Comparison of ENCODE assay signal across 10 cellular contexts in the genomic region with DNA sequence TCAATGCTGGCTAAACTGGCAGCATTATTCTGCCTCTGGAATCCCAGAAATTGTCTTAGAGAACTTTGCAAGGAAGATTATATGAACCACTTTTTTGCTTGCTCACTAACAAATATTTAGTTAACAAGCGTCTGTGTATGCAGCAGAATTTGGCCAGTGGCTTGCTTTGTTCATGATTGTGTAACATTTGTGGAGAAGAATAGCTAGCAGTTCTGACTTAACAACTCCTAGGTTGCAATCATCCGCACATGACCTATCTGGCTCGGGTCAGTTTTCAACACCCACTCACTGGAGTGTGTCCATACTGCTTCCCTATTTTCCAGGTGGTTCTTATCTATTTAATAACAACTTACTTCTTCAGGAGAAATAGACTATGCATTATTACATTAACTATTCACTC.
DNase-seq lines count a peak whose midpoint lies in the region; TF ChIP-seq lines count a peak whose summit lies in the region.
"Had no signal": no experiment of that assay in that cellular context is flagged by ENCODE, and none has a peak within 500 bp of the region (broad histone marks: within the 10 kb centered on the region; RNA-seq: fewer than 3 reads in every experiment).

No MANE protein-coding gene starts in this region.

- H3K4me3 Mint-ChIP-seq in nephron = no peak overlapping the region
- H3K4me3 Mint-ChIP-seq: brain had no signal

- no peaks in the 10 kb centered on the region for H3K36me3 Mint-ChIP-seq in nephron (ENCODE audit: low read depth)
- H3K36me3 Mint-ChIP-seq: brain had no signal

- DNase-seq in AG10803 (ENCODE audit: low read depth) (peak; percentile 95), NOMO-1 treated with dmso at 0.1 percent for 144 hours (lab: John Stamatoyannopoulos, UW; ENCODE audit: unreplicated experiment) (peak; percentile 30), fibroblast of lung (ENCODE audit: low read depth in 2 of 2) (peak; percentile 72 to 88), posterior cingulate gyrus (no peak)
- no peak for DNase-seq in stimulated activated CD8-positive, alpha-beta memory T cell treated with anti-CD3 and anti-CD28 coated beads, Interleukin-4, amount 100 ng/mL, for 48 hours
- no peak for DNase-seq in activated naive CD4-positive, alpha-beta T cell treated with Interleukin-2 at 50 U/mL for 16 hours
- DNase-seq in activated effector memory CD4-positive, alpha-beta T cell treated with anti-CD3 and anti-CD28 coated beads, Interleukin-2, amount 50 U/mL, for 16 hours = no peak
- DNase-seq: activated CD8-positive, alpha-beta memory T cell treated with anti-CD3 and anti-CD28 coated beads for 24 hours had no signal

- H3K4me3 ChIP-seq in AG10803 (ENCODE audit: low read length) = no peak overlapping the region
- no peak overlapping the region for H3K4me3 ChIP-seq in fibroblast of lung (replicated peaks in 1 of 4; ENCODE audit: control extremely low read depth in 1 of 4, insufficient read depth in 1 of 4, low read depth in 3 of 4, low read length in 4 of 4)

- no peaks in the 10 kb centered on the region for H3K4me1 ChIP-seq in fibroblast of lung (ENCODE audit: control insufficient read depth, extremely low read depth, insufficient read depth, low read length)

- no peak overlapping the region for H3K4me2 ChIP-seq in fibroblast of lung (ENCODE audit: extremely low read depth, insufficient read depth, low read length)

- H3K4me1 Mint-ChIP-seq in nephron = peaks cover 35% of the 10 kb centered on the region

- H3K79me2 ChIP-seq in fibroblast of lung (ENCODE audit: control insufficient read depth, insufficient read depth, low read length) = no peaks in the 10 kb centered on the region

- no peaks in the 10 kb centered on the region for H3K27me3 ChIP-seq in fibroblast of lung (ENCODE audit: control insufficient read depth, insufficient read depth, low read length)

- H2AFZ ChIP-seq in fibroblast of lung (ENCODE audit: low read length) = no peak overlapping the region

- no peak for TF ChIP-seq CTCF in AG10803 (conservative IDR thresholded peaks at IDR 0.05; ENCODE audit: low read length)
- no peak for TF ChIP-seq CTCF in fibroblast of lung (conservative IDR thresholded peaks at IDR 0.05 in 1 of 2, IDR thresholded peaks at IDR 0.05 in 1 of 2; ENCODE audit: low read depth in 1 of 2, low read length in 2 of 2)
- no peak for TF ChIP-seq CTCF in nephron (IDR thresholded peaks at IDR 0.05; ENCODE audit: unreplicated experiment in 3 of 3)

- H3K9me3 ChIP-seq in fibroblast of lung (ENCODE audit: control insufficient read depth, insufficient read depth, low read depth, low read length) = no peaks in the 10 kb centered on the region

- no peaks in the 10 kb centered on the region for H4K20me1 ChIP-seq in fibroblast of lung (ENCODE audit: control insufficient read depth, extremely low read depth, insufficient read depth, low read length)

- H3K27me3 Mint-ChIP-seq in nephron (ENCODE audit: low read depth) = peaks cover 5% of the 10 kb centered on the region
- H3K27me3 Mint-ChIP-seq: brain had no signal

- intact Hi-C loops in posterior cingulate gyrus (cut with DNase I) = no loop called here

- H3K36me3 ChIP-seq in fibroblast of lung (ENCODE audit: control insufficient read depth, insufficient read depth, low read length) = no peaks in the 10 kb centered on the region

- H3K9me3 Mint-ChIP-seq in nephron = no peaks in the 10 kb centered on the region

- H3K27ac Mint-ChIP-seq in nephron = peak overlapping the region in 2 of 3 experiments; percentile 53 to 54

- H3K9ac ChIP-seq in fibroblast of lung (ENCODE audit: insufficient read depth, low read length) = no peak overlapping the region

- no peak overlapping the region for H3K27ac ChIP-seq in fibroblast of lung (ENCODE audit: insufficient read depth, low read length)

Comparison
In these comparisons a context has a peak if more than half of its experiments do, and no peak if none do; other contexts are left out.
1. DNase-seq: peak in AG10803 (single experiment), NOMO-1 treated with dmso at 0.1 percent for 144 hours (single experiment) and fibroblast of lung (2 of 2); none in stimulated activated CD8-positive, alpha-beta memory T cell treated with anti-CD3 and anti-CD28 coated beads, Interleukin-4, amount 100 ng/mL, for 48 hours (single experiment), posterior cingulate gyrus (0 of 10), activated naive CD4-positive, alpha-beta T cell treated with Interleukin-2 at 50 U/mL for 16 hours (single experiment) and activated effector memory CD4-positive, alpha-beta T cell treated with anti-CD3 and anti-CD28 coated beads, Interleukin-2, amount 50 U/mL, for 16 hours (single experiment).